ENCODE assay signal across 8 cellular contexts in the genomic region with DNA sequence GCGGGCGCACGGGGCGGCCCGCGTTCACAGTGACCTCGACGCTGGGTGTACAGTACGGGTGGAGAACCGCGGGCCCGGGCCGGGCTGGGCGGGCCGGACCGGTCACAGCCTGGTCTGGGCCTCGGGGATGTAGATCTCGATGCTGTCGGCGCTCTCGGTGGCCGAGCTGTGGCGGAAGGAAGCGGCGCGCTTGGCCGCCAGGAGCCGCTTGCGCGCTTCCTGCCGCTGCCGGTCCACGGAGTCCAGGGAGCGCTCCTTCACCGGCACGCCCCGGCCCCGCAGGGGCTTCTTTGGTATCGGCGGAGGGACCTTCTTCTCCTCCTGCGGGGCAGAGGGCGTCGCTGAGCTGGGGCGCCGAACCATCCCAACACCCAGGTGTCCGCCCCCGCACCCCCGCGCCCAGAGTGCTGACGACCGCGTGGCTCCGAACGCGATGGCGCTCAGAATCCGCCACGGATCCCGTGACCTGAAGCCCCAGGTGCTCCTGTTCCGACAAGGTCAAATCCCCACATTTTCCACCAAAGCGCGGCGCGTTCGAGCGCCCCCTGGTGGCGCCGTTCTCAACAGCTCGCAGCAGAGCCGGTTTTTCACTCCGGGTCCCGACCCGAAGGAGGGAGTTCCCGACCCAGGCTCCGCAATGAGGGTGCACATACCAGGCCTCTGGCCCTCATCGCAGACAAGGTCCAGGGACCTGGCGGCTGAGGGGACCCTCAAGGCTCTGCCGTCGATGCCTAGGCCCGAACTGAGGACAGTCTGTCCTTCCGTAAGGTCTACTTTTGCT. TPM values are rescaled to one million over a fixed set of nuclear protein-coding genes. Genes with fewer than 3 reads are reported as not detected.
DNase-seq lines count a peak whose midpoint lies in the region; ATAC-seq and TF ChIP-seq lines count a peak whose summit lies in the region.

No MANE protein-coding gene starts in this region.

- WGBS in neuronal stem cell (ENCODE audit: extremely low coverage in 2 of 2, insufficient read length in 2 of 2, insufficient replicate concordance in 1 of 2), 2 donors, result no CpG with 5 or more reads among the region's 81 CpGs

- H2BK12ac ChIP-seq in neuronal stem cell (ENCODE audit: low read length), result no peak overlapping the region

- H3K27me3 ChIP-seq in HL-60 (ENCODE audit: insufficient read depth, poor library complexity, severe bottlenecking), result no peaks in the 10 kb centered on the region
- H3K27me3 ChIP-seq in neuronal stem cell (ENCODE audit: control insufficient read depth in 3 of 3, insufficient read depth in 3 of 3, low read depth in 1 of 3, low read length in 3 of 3), result peaks cover 0 to 30% (median 4%) of the 10 kb centered on the region in 3 experiments
- peaks cover 0 to 10% (median 2%) of the 10 kb centered on the region in 5 donors for H3K27me3 ChIP-seq in subcutaneous abdominal adipose tissue (ENCODE audit: control insufficient read depth in 5 of 5, insufficient read depth in 4 of 5, low read length in 5 of 5)

- peak; percentile 91 for DNase-seq in AG08396 (ENCODE audit: low spot score)
- peak; percentile 83 to 84 for DNase-seq in HL-60 (ENCODE audit: low read depth in 1 of 2, low spot score in 1 of 2)
- DNase-seq in SHP77 (lab: John Stamatoyannopoulos, UW), result peak; percentile 20 to 21
- peak; percentile 92 for DNase-seq in activated gamma-delta T cell treated with anti-CD3 and anti-CD28 coated beads, Interleukin-2, amount 50 U/mL, for 16 hours (ENCODE audit: low read depth)
- peak; percentile 60 for DNase-seq in foreskin melanocyte
- DNase-seq in neuronal stem cell (ENCODE audit: low spot score), result peak; percentile 80

- H4K8ac ChIP-seq in neuronal stem cell (ENCODE audit: low read depth, low read length), result peak overlapping the region; percentile 9

- peak overlapping the region; percentile 70 for H3K23ac ChIP-seq in neuronal stem cell (ENCODE audit: low read depth, low read length, poor library complexity)

- H3K27ac ChIP-seq in HL-60 (replicated peaks), result peak overlapping the region; percentile 70
- H3K27ac ChIP-seq in neuronal stem cell (replicated peaks; ENCODE audit: low read length), result no peak overlapping the region
- no peak overlapping the region for H3K27ac ChIP-seq in subcutaneous abdominal adipose tissue (ENCODE audit: low read depth, low read length)

- no peaks in the 10 kb centered on the region for H3K79me1 ChIP-seq in neuronal stem cell (ENCODE audit: low read depth, low read length)

- peak overlapping the region; percentile 66 for H3K9ac ChIP-seq in neuronal stem cell (ENCODE audit: low read depth, low read length, poor library complexity)
- peak overlapping the region in 4 of 5 donors; percentile 66 to 85 (median 72) for H3K9ac ChIP-seq in subcutaneous abdominal adipose tissue (ENCODE audit: low read length in 5 of 5)

- peak overlapping the region; percentile 64 for H2AK5ac ChIP-seq in neuronal stem cell (ENCODE audit: low read depth, low read length)

- peak; percentile 87 for TF ChIP-seq CTCF in HL-60 (IDR thresholded peaks at IDR 0.05; ENCODE audit: insufficient read depth, low read length)

- H3K18ac ChIP-seq in neuronal stem cell (ENCODE audit: low read length), result peak overlapping the region; percentile 86

- H2BK15ac ChIP-seq in neuronal stem cell (ENCODE audit: low read length), result no peak overlapping the region

- H3K4ac ChIP-seq in neuronal stem cell (ENCODE audit: low read length), result no peak overlapping the region

- peak overlapping the region; percentile 25 for H3K14ac ChIP-seq in neuronal stem cell (ENCODE audit: low read length)

- H3K4me2 ChIP-seq in neuronal stem cell (ENCODE audit: insufficient read depth, low read length, poor library complexity, severe bottlenecking), result peak overlapping the region; percentile 96

- peak; percentile 57 for ATAC-seq in GM18907 (IDR thresholded peaks at IDR 0.05; ENCODE audit: unreplicated experiment)

- no peak overlapping the region for H4K91ac ChIP-seq in neuronal stem cell (ENCODE audit: low read depth, low read length, poor library complexity)

- peaks cover 0 to 1% of the 10 kb centered on the region in 2 donors for H3K4me1 ChIP-seq in neuronal stem cell (ENCODE audit: control insufficient read depth in 2 of 2, insufficient read depth in 1 of 2, low read depth in 1 of 2, low read length in 2 of 2)
- H3K4me1 ChIP-seq in subcutaneous abdominal adipose tissue (ENCODE audit: control insufficient read depth in 5 of 5, insufficient read depth in 5 of 5, low read length in 5 of 5), result peaks cover 1 to 33% (median 17%) of the 10 kb centered on the region in 5 donors

- H2BK5ac ChIP-seq in neuronal stem cell (ENCODE audit: low read length), result no peak overlapping the region

- H2BK120ac ChIP-seq in neuronal stem cell (ENCODE audit: low read depth, low read length), result no peak overlapping the region

- H2AFZ ChIP-seq in neuronal stem cell (ENCODE audit: low read length), result peak overlapping the region; percentile 93

- H3K4me3 ChIP-seq in HL-60 (replicated peaks; ENCODE audit: insufficient read depth, low read length) (peak overlapping the region; percentile 58), neuronal stem cell (ENCODE audit: low read length in 2 of 2) (peak overlapping the region; percentile 39 to 83), subcutaneous abdominal adipose tissue (ENCODE audit: low read depth in 1 of 5, low read length in 5 of 5) (peak overlapping the region in 4 of 5 donors; percentile 71 to 81 (median 74))

- H3K36me3 ChIP-seq in neuronal stem cell (replicated peaks in 1 of 2; ENCODE audit: control insufficient read depth in 2 of 2, insufficient read depth in 2 of 2, low read length in 2 of 2) (no peaks in the 10 kb centered on the region), subcutaneous abdominal adipose tissue (ENCODE audit: control insufficient read depth in 5 of 5, insufficient read depth in 5 of 5, low read length in 5 of 5) (no peaks in the 10 kb centered on the region)

- no peaks in the 10 kb centered on the region for H3K9me3 ChIP-seq in neuronal stem cell (replicated peaks in 1 of 2; ENCODE audit: control insufficient read depth in 2 of 2, insufficient read depth in 1 of 2, low read depth in 1 of 2, low read length in 2 of 2)
- no peaks in the 10 kb centered on the region for H3K9me3 ChIP-seq in subcutaneous abdominal adipose tissue (ENCODE audit: control insufficient read depth in 5 of 5, low read length in 5 of 5)

RNA-seq across cellular contexts. Expression of gene SMIM12, which starts 6.6 kb away (rescaled TPM):
- 15.2 TPM for polyA plus RNA-seq in neuronal stem cell (2013, experiment 1 of 2)
- polyA plus RNA-seq in neuronal stem cell (2013, experiment 2 of 2), result 14.8 TPM

Comparison
In these comparisons a context has a peak if more than half of its experiments do, and no peak if none do; other contexts are left out.
1. DNase-seq: peak in every context shown above with its lines; median percentile 92 in activated gamma-delta T cell treated with anti-CD3 and anti-CD28 coated beads, Interleukin-2, amount 50 U/mL, for 16 hours; 91 in AG08396; 84 in HL-60; 80 in neuronal stem cell; 60 in foreskin melanocyte; 20 in SHP77.